In genomic region chr3:186514296-186515002, GRCh38 we compare ENCODE assay signal across 9 cellular contexts. TPM values are rescaled to one million over a fixed set of nuclear protein-coding genes. Genes with fewer than 3 reads are reported as not detected.
DNase-seq lines count a peak whose midpoint lies in the region; ATAC-seq and TF ChIP-seq lines count a peak whose summit lies in the region.
"Had no signal": no experiment of that assay in that cellular context is flagged by ENCODE, and none has a peak within 500 bp of the region (broad histone marks: within the 10 kb centered on the region; RNA-seq: fewer than 3 reads in every experiment).

No MANE protein-coding gene starts in this region.

- H3K9me3 ChIP-seq in CD8-positive, alpha-beta T cell (ENCODE audit: low read length) = no peaks in the 10 kb centered on the region
- H3K9me3 ChIP-seq in lower lobe of right lung = peaks cover 3% of the 10 kb centered on the region

- peaks cover 42% of the 10 kb centered on the region for H3K4me1 ChIP-seq in CD8-positive, alpha-beta T cell (ENCODE audit: insufficient read depth, low read length)
- no peaks in the 10 kb centered on the region for H3K4me1 ChIP-seq in lower lobe of right lung

- H3K27ac ChIP-seq in CD8-positive, alpha-beta T cell (ENCODE audit: low read depth, low read length) = no peak overlapping the region
- no peak overlapping the region for H3K27ac ChIP-seq in lower lobe of right lung
- H3K27ac ChIP-seq: SK-N-MC had no signal

- CTCF ChIA-PET in CD8-positive, alpha-beta T cell (lab: Charles Lee) = no interaction called here

- peak overlapping the region; percentile 24 for H3K27ac Mint-ChIP-seq in CD8-positive, alpha-beta T cell
- H3K27ac Mint-ChIP-seq in activated T-cell treated with anti-CD3 and anti-CD28 coated beads, Interleukin-2, amount 50 U/mL, for 72 hours = peak overlapping the region; percentile 2

- peaks cover 50% of the 10 kb centered on the region for H3K4me1 Mint-ChIP-seq in CD8-positive, alpha-beta T cell (ENCODE audit: low read depth)
- H3K4me1 Mint-ChIP-seq in activated T-cell treated with anti-CD3 and anti-CD28 coated beads, Interleukin-2, amount 50 U/mL, for 72 hours (ENCODE audit: low read depth) = peaks cover 100% of the 10 kb centered on the region

- no peak for ATAC-seq in CD8-positive, alpha-beta T cell
- ATAC-seq in activated T-cell treated with anti-CD3 and anti-CD28 coated beads, Interleukin-2, amount 50 U/mL, for 72 hours (replicated peaks in 1 of 2) = peak; percentile 54 to 65
- ATAC-seq in lower lobe of right lung (no peak), GM21723 (IDR thresholded peaks at IDR 0.05; ENCODE audit: unreplicated experiment) (no peak), GM21576 (IDR thresholded peaks at IDR 0.05; ENCODE audit: unreplicated experiment) (no peak), HG02588 (IDR thresholded peaks at IDR 0.05; ENCODE audit: unreplicated experiment) (no peak)

- intact Hi-C loops in CD8-positive, alpha-beta T cell (cut with DNase I, micrococcal nuclease) = no loop called here
- intact Hi-C loops in lower lobe of right lung (cut with DNase I) = no loop called here

- H3K4me3 Mint-ChIP-seq in CD8-positive, alpha-beta T cell = no peak overlapping the region
- peak overlapping the region; percentile 28 to 33 for H3K4me3 Mint-ChIP-seq in activated T-cell treated with anti-CD3 and anti-CD28 coated beads, Interleukin-2, amount 50 U/mL, for 72 hours

- DNase-seq in CD8-positive, alpha-beta T cell = no peak
- DNase-seq in HFF-Myc (ENCODE audit: extremely low read depth, low read depth) = no peak
- peak; percentile 47 to 55 for DNase-seq in activated T-cell treated with anti-CD3 and anti-CD28 coated beads, Interleukin-2, amount 50 U/mL, for 72 hours
- no peak for DNase-seq in lower lobe of right lung
- DNase-seq in NCI-H1048 (lab: John Stamatoyannopoulos, UW) = no peak

- POLR2A ChIA-PET in CD8-positive, alpha-beta T cell (lab: Charles Lee) = no interaction called here

- no peaks in the 10 kb centered on the region for H3K9me3 Mint-ChIP-seq in CD8-positive, alpha-beta T cell
- H3K9me3 Mint-ChIP-seq in activated T-cell treated with anti-CD3 and anti-CD28 coated beads, Interleukin-2, amount 50 U/mL, for 72 hours = no peaks in the 10 kb centered on the region

- no peaks in the 10 kb centered on the region for H3K27me3 ChIP-seq in CD8-positive, alpha-beta T cell (ENCODE audit: insufficient read depth, low read length)
- peaks cover 3% of the 10 kb centered on the region for H3K27me3 ChIP-seq in lower lobe of right lung (ENCODE audit: low read depth)

- H3K36me3 ChIP-seq in CD8-positive, alpha-beta T cell (ENCODE audit: insufficient read depth, low read length) = no peaks in the 10 kb centered on the region
- no peaks in the 10 kb centered on the region for H3K36me3 ChIP-seq in lower lobe of right lung

- H3K36me3 Mint-ChIP-seq in CD8-positive, alpha-beta T cell = no peaks in the 10 kb centered on the region
- peaks cover 0 to 6% of the 10 kb centered on the region in 2 donors for H3K36me3 Mint-ChIP-seq in activated T-cell treated with anti-CD3 and anti-CD28 coated beads, Interleukin-2, amount 50 U/mL, for 72 hours (ENCODE audit: insufficient read depth in 2 of 2)

- no peaks in the 10 kb centered on the region for H3K27me3 Mint-ChIP-seq in CD8-positive, alpha-beta T cell (ENCODE audit: low read depth)
- H3K27me3 Mint-ChIP-seq in activated T-cell treated with anti-CD3 and anti-CD28 coated beads, Interleukin-2, amount 50 U/mL, for 72 hours (ENCODE audit: low read depth) = no peaks in the 10 kb centered on the region

- TF ChIP-seq CTCF in CD8-positive, alpha-beta T cell (IDR thresholded peaks at IDR 0.05) = peak; percentile 29
- TF ChIP-seq CTCF in HFF-Myc (IDR thresholded peaks at IDR 0.05; ENCODE audit: low read depth, low read length, missing control alignments) (peak; percentile 45), lower lobe of right lung (IDR thresholded peaks at IDR 0.05) (peak; percentile 35)

- no peak overlapping the region for H3K4me3 ChIP-seq in CD8-positive, alpha-beta T cell (ENCODE audit: low read depth, low read length)
- H3K4me3 ChIP-seq in HFF-Myc (replicated peaks; ENCODE audit: low read depth, low read length) = no peak overlapping the region
- H3K4me3 ChIP-seq in lower lobe of right lung = no peak overlapping the region
- H3K4me3 ChIP-seq: SK-N-MC had no signal

RNA-seq across cellular contexts. Expression of gene CRYGS, which starts 29.7 kb away (rescaled TPM):
- total RNA-seq in CD8-positive, alpha-beta T cell = 1 to 10 TPM; 1.5 to 2.0 TPM
- 1 to 10 TPM; 7.0 to 7.1 TPM for total RNA-seq in activated T-cell treated with anti-CD3 and anti-CD28 coated beads, Interleukin-2, amount 50 U/mL, for 72 hours
- 4.0 TPM for total RNA-seq in lower lobe of right lung

RNA-seq across cellular contexts. Expression of gene TBCCD1, which starts 52.7 kb away (rescaled TPM):
- total RNA-seq in CD8-positive, alpha-beta T cell = 10 to 100 TPM in 1 of 2 experiments, 1 to 10 TPM in 1; 9.9 to 10.6 TPM
- 10 to 100 TPM; 13.6 to 16.2 TPM for total RNA-seq in activated T-cell treated with anti-CD3 and anti-CD28 coated beads, Interleukin-2, amount 50 U/mL, for 72 hours
- 10.3 TPM for total RNA-seq in lower lobe of right lung

RNA-seq across cellular contexts. Expression of gene DNAJB11, which starts 56.1 kb away (rescaled TPM):
- total RNA-seq in CD8-positive, alpha-beta T cell = 10 to 100 TPM; 70.2 to 73.4 TPM
- 10 to 100 TPM; 29.7 to 34.2 TPM for total RNA-seq in activated T-cell treated with anti-CD3 and anti-CD28 coated beads, Interleukin-2, amount 50 U/mL, for 72 hours
- total RNA-seq in lower lobe of right lung = 37.8 TPM

Comparison
In these comparisons a context has a peak if more than half of its experiments do, and no peak if none do; other contexts are left out.
1. ATAC-seq: peak in activated T-cell treated with anti-CD3 and anti-CD28 coated beads, Interleukin-2, amount 50 U/mL, for 72 hours (2 of 2); none in CD8-positive, alpha-beta T cell (single experiment), lower lobe of right lung (0 of 2), GM21723 (single experiment), GM21576 (single experiment) and HG02588 (single experiment).
2. DNase-seq: peak in activated T-cell treated with anti-CD3 and anti-CD28 coated beads, Interleukin-2, amount 50 U/mL, for 72 hours (2 of 2); none in CD8-positive, alpha-beta T cell (0 of 7), HFF-Myc (single experiment), lower lobe of right lung (single experiment) and NCI-H1048 (single experiment).
3. Peak in every context shown above with its lines, with median percentiles within 50 percentile points of each other: CTCF ChIP-seq.